ENCODE assay signal across 18 cellular contexts in the genomic region with DNA sequence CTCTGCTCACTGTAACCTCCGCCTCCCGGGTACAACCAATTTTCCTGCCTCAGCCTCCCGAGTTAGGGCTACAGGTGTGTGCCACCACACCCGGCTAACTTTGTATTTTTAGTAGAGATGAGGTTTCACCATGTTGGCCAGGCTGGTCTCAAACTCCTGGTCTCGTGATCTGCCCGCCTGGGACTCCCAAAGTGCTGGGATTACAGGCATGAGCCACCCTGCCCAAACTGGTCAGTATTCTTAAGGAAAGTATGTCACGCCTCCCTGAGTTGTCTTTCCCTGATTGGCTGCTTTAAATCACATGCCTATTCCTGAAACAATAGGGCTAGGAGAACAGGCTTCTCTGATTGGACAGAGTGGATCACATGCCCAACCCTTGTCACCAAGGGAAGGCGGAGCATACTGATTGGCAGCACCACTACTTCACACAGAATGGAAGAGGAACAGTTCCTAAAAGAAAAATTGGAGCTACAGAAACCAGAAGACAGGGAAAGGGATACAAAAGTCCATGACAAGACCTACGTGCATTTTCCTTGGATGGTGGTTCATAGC. TPM values are rescaled to one million over a fixed set of nuclear protein-coding genes. Genes with fewer than 3 reads are reported as not detected.
DNase-seq lines count a peak whose midpoint lies in the region; ATAC-seq, FAIRE-seq and TF ChIP-seq lines count a peak whose summit lies in the region.
"Had no signal": no experiment of that assay in that cellular context is flagged by ENCODE, and none has a peak within 500 bp of the region (broad histone marks: within the 10 kb centered on the region; RNA-seq: fewer than 3 reads in every experiment).

No MANE protein-coding gene starts in this region.

- no peaks in the 10 kb centered on the region for H3K36me3 ChIP-seq in BE2C
- H3K36me3 ChIP-seq in bronchial epithelial cell (ENCODE audit: control insufficient read depth, insufficient read depth, low read length): no peaks in the 10 kb centered on the region
- H3K36me3 ChIP-seq in tibial artery: no peaks in the 10 kb centered on the region

- no peak overlapping the region for H3K27ac ChIP-seq in tibial artery

- TF ChIP-seq CTCF in BE2C (IDR thresholded peaks at IDR 0.05; ENCODE audit: low read depth, low read length) (no peak), bronchial epithelial cell (IDR thresholded peaks at IDR 0.05; ENCODE audit: insufficient read depth, low read length, severe bottlenecking) (no peak), tibial artery (IDR thresholded peaks at IDR 0.05) (no peak)

- DNase-seq in BE2C (peak; percentile 54), ELF-1 (ENCODE audit: low read depth, low spot score) (peak; percentile 27), NAMALWA (ENCODE audit: low spot score) (peak; percentile 82), bronchial epithelial cell (ENCODE audit: low read depth) (peak; percentile 23), tibial artery (no peak), cerebellum (ENCODE audit: low spot score) (no peak)
- DNase-seq: activated naive CD4-positive, alpha-beta T cell treated with anti-CD3 and anti-CD28 coated beads, Interleukin-2, amount 50 U/mL, for 16 hours; NCI-H1048; NCI-H345; stimulated activated naive B cell treated with anti-CD40 and anti-IgM and Interleukin-4, amounts not matched to agents 10 μg/mL and 1 μg/mL and 100 μg/mL, for 72 hours had no signal

- H3K27me3 ChIP-seq in BE2C (no peaks in the 10 kb centered on the region), bronchial epithelial cell (ENCODE audit: control insufficient read depth, insufficient read depth, low read length) (no peaks in the 10 kb centered on the region), tibial artery (no peaks in the 10 kb centered on the region)

- H3K9me3 ChIP-seq in BE2C: peaks cover 2% of the 10 kb centered on the region; the same call in 1 of the 2 replicates
- H3K9me3 ChIP-seq in tibial artery: no peaks in the 10 kb centered on the region

- H3K4me1 ChIP-seq in BE2C: peaks cover 9% of the 10 kb centered on the region; the same call in 1 of the 2 replicates
- H3K4me1 ChIP-seq in tibial artery: peaks cover 0 to 23% (median 15%) of the 10 kb centered on the region in 4 donors

- no peak for ATAC-seq in HG03342 (IDR thresholded peaks at IDR 0.05; ENCODE audit: unreplicated experiment)
- ATAC-seq: left colon; stimulated activated naive B cell treated with anti-CD40 and anti-IgM and Interleukin-4, amounts not matched to agents 10 μg/mL and 1 μg/mL and 100 μg/mL, for 72 hours had no signal

- intact Hi-C loops in tibial artery (cut with DNase I; ENCODE audit: low total_unique reads): no loop called here

- H3K4me3 ChIP-seq in BE2C (ENCODE audit: low read depth, low read length): no peak overlapping the region
- no peak overlapping the region for H3K4me3 ChIP-seq in bronchial epithelial cell (ENCODE audit: low read depth, low read length)
- no peak overlapping the region for H3K4me3 ChIP-seq in tibial artery
- H3K4me3 ChIP-seq: SK-N-MC, smooth muscle cell had no signal

- FAIRE-seq in bronchial epithelial cell (lab: Jason Lieb, UNC): no peak
- FAIRE-seq: G401.6, urothelium cell line had no signal

RNA-seq across cellular contexts. Expression of a gene that starts 17.6 kb away (rescaled TPM):
- 108 TPM for polyA plus RNA-seq in BE2C (2012; ENCODE audit: insufficient read depth, insufficient read length, low read depth)
- total RNA-seq in bronchial epithelial cell: 39.2 and 42.8 TPM in 2 replicates
- total RNA-seq in cerebellum: 59.9 TPM

RNA-seq across cellular contexts. Expression of a gene that starts 21.0 kb away (rescaled TPM):
- polyA plus RNA-seq in BE2C (2012; ENCODE audit: insufficient read depth, insufficient read length, low read depth): 101 TPM
- total RNA-seq in bronchial epithelial cell (9.1 and 10.0 TPM in 2 replicates), cerebellum (23.8 TPM)

RNA-seq across cellular contexts. Expression of a gene that starts 55.3 kb away (rescaled TPM):
- polyA plus RNA-seq in BE2C (2012; ENCODE audit: insufficient read depth, insufficient read length, low read depth): 2.6 TPM
- total RNA-seq in bronchial epithelial cell (0.13 TPM in 1 of 2 replicates, not detected in the other), cerebellum (not detected)
- total RNA-seq: fibroblast of lung had no signal
- polyA plus RNA-seq: CD14-positive monocyte had no signal

Comparison
In these comparisons a context has a peak if more than half of its experiments do, and no peak if none do; other contexts are left out.
1. DNase-seq: peak in BE2C (single experiment), ELF-1 (single experiment), NAMALWA (single experiment) and bronchial epithelial cell (single experiment); none in tibial artery (0 of 2) and cerebellum (single experiment).